In the genomic region with DNA sequence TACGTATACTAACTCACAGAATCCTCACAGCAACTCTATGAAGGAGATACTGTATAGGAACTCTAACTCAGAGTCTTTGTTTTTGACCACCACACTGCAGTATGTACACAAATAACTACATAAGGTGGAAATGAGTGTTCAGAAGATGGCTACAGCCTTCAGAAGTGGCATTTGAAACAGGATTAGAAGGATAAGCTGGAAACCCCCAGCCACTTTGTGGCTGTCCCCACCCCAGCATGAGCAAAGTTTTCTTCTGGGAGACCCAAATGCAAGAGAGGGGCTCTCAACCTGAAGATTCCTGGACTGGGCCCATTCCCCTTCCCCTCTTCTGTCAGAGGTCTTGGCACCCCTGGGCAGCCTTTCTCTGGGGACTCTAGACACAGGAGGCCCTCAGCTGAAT, we compare ENCODE assay signal across 8 cellular contexts. TPM values are rescaled to one million over a fixed set of nuclear protein-coding genes. Genes with fewer than 3 reads are reported as not detected.
DNase-seq lines count a peak whose midpoint lies in the region; ATAC-seq and TF ChIP-seq lines count a peak whose summit lies in the region.

No MANE protein-coding gene starts in this region.

- no peaks in the 10 kb centered on the region for H3K27me3 ChIP-seq in CD8-positive, alpha-beta memory T cell (ENCODE audit: insufficient read depth, low read length, poor library complexity, severe bottlenecking)
- H3K27me3 ChIP-seq in RWPE2 (ENCODE audit: insufficient read depth, poor library complexity, severe bottlenecking) = no peaks in the 10 kb centered on the region

- H3K4me3 Mint-ChIP-seq in CD8-positive, alpha-beta memory T cell = peak overlapping the region; percentile 87 to 97 (median 91)
- peak overlapping the region; percentile 93 to 95 for H3K4me3 Mint-ChIP-seq in effector memory CD8-positive, alpha-beta T cell

- CTCF ChIA-PET in CD8-positive, alpha-beta memory T cell (lab: Charles Lee) = interaction anchor here (1.0 to 14.9 kb wide), 7 partner anchors 8 to 66 kb away, joined by 3 to 358 read pairs (median 24); no protein-coding TSS in a partner anchor

- H3K9me3 ChIP-seq in CD8-positive, alpha-beta memory T cell (ENCODE audit: low read length) = no peaks in the 10 kb centered on the region
- no peaks in the 10 kb centered on the region for H3K9me3 ChIP-seq in RWPE2 (ENCODE audit: severe bottlenecking)

- DNase-seq in CD8-positive, alpha-beta memory T cell = no peak
- DNase-seq in RWPE2 (ENCODE audit: low spot score) = no peak
- no peak for DNase-seq in effector memory CD8-positive, alpha-beta T cell
- no peak for DNase-seq in retinal pigment epithelial cell (ENCODE audit: low read depth)
- DNase-seq in activated effector memory CD4-positive, alpha-beta T cell treated with anti-CD3 and anti-CD28 coated beads, Interleukin-2, amount 50 U/mL, for 16 hours = no peak
- DNase-seq in amygdala (lab: John Stamatoyannopoulos, UW) = no peak
- DNase-seq in NCI-H82 treated with DMSO at 0.1 percent for 48 hours (lab: John Stamatoyannopoulos, UW; ENCODE audit: unreplicated experiment) = no peak

- POLR2A ChIA-PET in CD8-positive, alpha-beta memory T cell (lab: Charles Lee) = interaction anchor here (3.3 to 6.9 kb wide), 4 partner anchors 11 to 29 kb away, joined by 21 to 215 read pairs (median 58); no protein-coding TSS in a partner anchor

- H3K36me3 ChIP-seq in CD8-positive, alpha-beta memory T cell (ENCODE audit: insufficient read depth, low read length) = no peaks in the 10 kb centered on the region
- peaks cover 4% of the 10 kb centered on the region; the same call in 1 of the 2 replicates for H3K36me3 ChIP-seq in RWPE2 (ENCODE audit: low read depth)

- peaks cover 0 to 18% (median 0%) of the 10 kb centered on the region in 3 donors for H3K36me3 Mint-ChIP-seq in CD8-positive, alpha-beta memory T cell
- H3K36me3 Mint-ChIP-seq in effector memory CD8-positive, alpha-beta T cell (ENCODE audit: insufficient read depth) = peaks cover 64% of the 10 kb centered on the region

- TF ChIP-seq CTCF in RWPE2 (IDR thresholded peaks at IDR 0.05; ENCODE audit: poor library complexity, severe bottlenecking) = no peak
- TF ChIP-seq CTCF in retinal pigment epithelial cell (conservative IDR thresholded peaks at IDR 0.05; ENCODE audit: low read depth, low read length) = no peak

- peaks cover 82 to 86% (median 83%) of the 10 kb centered on the region in 3 donors for H3K4me1 Mint-ChIP-seq in CD8-positive, alpha-beta memory T cell
- peaks cover 73 to 81% of the 10 kb centered on the region in 2 donors for H3K4me1 Mint-ChIP-seq in effector memory CD8-positive, alpha-beta T cell (ENCODE audit: low read depth in 2 of 2)

- peak overlapping the region; percentile 83 for H3K27ac ChIP-seq in CD8-positive, alpha-beta memory T cell (ENCODE audit: low read depth, low read length)
- H3K27ac ChIP-seq in RWPE2 (ENCODE audit: poor library complexity, severe bottlenecking) = peak overlapping the region; percentile 99

- ATAC-seq in RWPE2 (ENCODE audit: low read depth) = no peak
- ATAC-seq in effector memory CD8-positive, alpha-beta T cell (replicated peaks) = no peak
- no peak for ATAC-seq in HG03045 (IDR thresholded peaks at IDR 0.05; ENCODE audit: unreplicated experiment)

- H3K27me3 Mint-ChIP-seq in CD8-positive, alpha-beta memory T cell = peaks cover 0 to 5% of the 10 kb centered on the region in 2 donors
- H3K27me3 Mint-ChIP-seq in effector memory CD8-positive, alpha-beta T cell = no peaks in the 10 kb centered on the region

- H3K4me1 ChIP-seq in CD8-positive, alpha-beta memory T cell (ENCODE audit: insufficient read depth, low read length) = peaks cover 83% of the 10 kb centered on the region
- peaks cover 70% of the 10 kb centered on the region for H3K4me1 ChIP-seq in RWPE2 (ENCODE audit: insufficient read depth, poor library complexity, severe bottlenecking)

- no peaks in the 10 kb centered on the region for H3K9me3 Mint-ChIP-seq in CD8-positive, alpha-beta memory T cell
- no peaks in the 10 kb centered on the region for H3K9me3 Mint-ChIP-seq in effector memory CD8-positive, alpha-beta T cell

- H3K27ac Mint-ChIP-seq in CD8-positive, alpha-beta memory T cell = peak overlapping the region; percentile 92 to 99 (median 97)
- peak overlapping the region; percentile 95 to 97 for H3K27ac Mint-ChIP-seq in effector memory CD8-positive, alpha-beta T cell

- peak overlapping the region; percentile 73 for H3K4me3 ChIP-seq in CD8-positive, alpha-beta memory T cell (ENCODE audit: low read length)
- H3K4me3 ChIP-seq in RWPE2 (ENCODE audit: severe bottlenecking) (no peak overlapping the region), retinal pigment epithelial cell (ENCODE audit: low read length) (peak overlapping the region; percentile 78)

RNA-seq across cellular contexts. Expression of a gene that starts 43.2 kb away (rescaled TPM):
- total RNA-seq in CD8-positive, alpha-beta memory T cell = 10 to 100 TPM; 56.8 to 61.0 TPM
- 43.7 TPM for polyA plus RNA-seq in CD8-positive, alpha-beta memory T cell
